2 cellular contexts compared by ENCODE assay signal in the genomic region with DNA sequence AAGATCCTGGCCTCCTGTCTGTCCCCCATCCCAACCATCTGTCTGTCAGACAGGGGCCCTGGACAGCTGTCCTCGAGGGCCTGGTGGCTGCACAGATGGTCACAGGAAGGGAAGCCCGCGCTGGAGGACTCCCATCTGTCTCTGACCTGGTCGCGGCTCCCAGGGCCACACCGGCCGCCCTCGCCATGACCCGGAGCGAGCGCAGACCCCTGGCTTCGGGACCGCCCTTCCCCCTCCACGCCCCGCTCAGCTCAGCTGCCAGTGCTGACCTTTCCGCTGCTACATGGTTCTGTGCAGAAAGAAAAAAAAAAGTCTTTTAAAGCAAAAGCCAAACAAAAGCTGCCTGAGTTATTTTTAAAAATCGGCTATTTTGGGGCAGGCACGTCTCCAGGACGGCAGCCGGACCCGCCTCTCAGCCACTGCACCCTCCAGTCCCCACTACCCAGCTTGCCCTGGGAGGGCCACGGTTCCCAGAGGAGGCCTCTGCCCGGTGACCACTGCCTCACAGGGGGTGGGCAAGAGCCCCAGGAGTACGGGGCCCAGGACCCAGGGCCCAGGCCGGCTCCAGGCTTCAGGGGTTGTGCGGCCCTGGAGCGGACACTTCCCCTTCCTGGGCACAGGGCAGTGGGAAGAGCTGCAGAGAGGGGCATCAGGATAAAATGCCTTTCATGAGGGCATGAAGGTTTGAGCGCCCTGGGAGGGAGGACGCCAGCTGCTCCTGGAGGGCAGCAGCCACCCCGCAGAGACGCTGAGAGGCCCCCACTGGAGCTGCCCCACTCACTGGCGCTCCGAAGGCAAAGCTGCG.
A peak's percentile ranks its signal among the peaks of the same experiment; 100 is the strongest.
TF ChIP-seq lines count a peak whose summit lies in the region.

No MANE protein-coding gene starts in this region.

TF ChIP-seq in GM23338, 12 proteins besides CTCF, POLR2A, EP300 and RAD21 (continues in another document):
- TF ChIP-seq NANOG (IDR thresholded peaks at IDR 0.05; ENCODE audit: borderline replicate concordance) (no peak), CREB1 (CRISPR knock-in tag; IDR thresholded peaks at IDR 0.05; ENCODE audit: low read depth) (no peak), ZNF114 (CRISPR knock-in tag; IDR thresholded peaks at IDR 0.05) (no peak), JUNB (IDR thresholded peaks at IDR 0.05; ENCODE audit: unreplicated experiment) (no peak), POLR2AphosphoS5 (IDR thresholded peaks at IDR 0.05; ENCODE audit: low read depth) (no peak), ZNF331 (CRISPR knock-in tag; IDR thresholded peaks at IDR 0.05; ENCODE audit: low read depth) (no peak), EZH2phosphoT487 (IDR thresholded peaks at IDR 0.05; ENCODE audit: unreplicated experiment) (no peak), STAT1 (IDR thresholded peaks at IDR 0.05; ENCODE audit: unreplicated experiment) (no peak), EZH2 (IDR thresholded peaks at IDR 0.05; ENCODE audit: low read depth, unreplicated experiment) (no peak)
- TF ChIP-seq, protein P1, sequence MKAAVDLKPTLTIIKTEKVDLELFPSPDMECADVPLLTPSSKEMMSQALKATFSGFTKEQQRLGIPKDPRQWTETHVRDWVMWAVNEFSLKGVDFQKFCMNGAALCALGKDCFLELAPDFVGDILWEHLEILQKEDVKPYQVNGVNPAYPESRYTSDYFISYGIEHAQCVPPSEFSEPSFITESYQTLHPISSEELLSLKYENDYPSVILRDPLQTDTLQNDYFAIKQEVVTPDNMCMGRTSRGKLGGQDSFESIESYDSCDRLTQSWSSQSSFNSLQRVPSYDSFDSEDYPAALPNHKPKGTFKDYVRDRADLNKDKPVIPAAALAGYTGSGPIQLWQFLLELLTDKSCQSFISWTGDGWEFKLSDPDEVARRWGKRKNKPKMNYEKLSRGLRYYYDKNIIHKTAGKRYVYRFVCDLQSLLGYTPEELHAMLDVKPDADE (IDR thresholded peaks at IDR 0.05): no peak
- TF ChIP-seq, protein P2, sequence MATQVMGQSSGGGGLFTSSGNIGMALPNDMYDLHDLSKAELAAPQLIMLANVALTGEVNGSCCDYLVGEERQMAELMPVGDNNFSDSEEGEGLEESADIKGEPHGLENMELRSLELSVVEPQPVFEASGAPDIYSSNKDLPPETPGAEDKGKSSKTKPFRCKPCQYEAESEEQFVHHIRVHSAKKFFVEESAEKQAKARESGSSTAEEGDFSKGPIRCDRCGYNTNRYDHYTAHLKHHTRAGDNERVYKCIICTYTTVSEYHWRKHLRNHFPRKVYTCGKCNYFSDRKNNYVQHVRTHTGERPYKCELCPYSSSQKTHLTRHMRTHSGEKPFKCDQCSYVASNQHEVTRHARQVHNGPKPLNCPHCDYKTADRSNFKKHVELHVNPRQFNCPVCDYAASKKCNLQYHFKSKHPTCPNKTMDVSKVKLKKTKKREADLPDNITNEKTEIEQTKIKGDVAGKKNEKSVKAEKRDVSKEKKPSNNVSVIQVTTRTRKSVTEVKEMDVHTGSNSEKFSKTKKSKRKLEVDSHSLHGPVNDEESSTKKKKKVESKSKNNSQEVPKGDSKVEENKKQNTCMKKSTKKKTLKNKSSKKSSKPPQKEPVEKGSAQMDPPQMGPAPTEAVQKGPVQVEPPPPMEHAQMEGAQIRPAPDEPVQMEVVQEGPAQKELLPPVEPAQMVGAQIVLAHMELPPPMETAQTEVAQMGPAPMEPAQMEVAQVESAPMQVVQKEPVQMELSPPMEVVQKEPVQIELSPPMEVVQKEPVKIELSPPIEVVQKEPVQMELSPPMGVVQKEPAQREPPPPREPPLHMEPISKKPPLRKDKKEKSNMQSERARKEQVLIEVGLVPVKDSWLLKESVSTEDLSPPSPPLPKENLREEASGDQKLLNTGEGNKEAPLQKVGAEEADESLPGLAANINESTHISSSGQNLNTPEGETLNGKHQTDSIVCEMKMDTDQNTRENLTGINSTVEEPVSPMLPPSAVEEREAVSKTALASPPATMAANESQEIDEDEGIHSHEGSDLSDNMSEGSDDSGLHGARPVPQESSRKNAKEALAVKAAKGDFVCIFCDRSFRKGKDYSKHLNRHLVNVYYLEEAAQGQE (IDR thresholded peaks at IDR 0.05; ENCODE audit: unreplicated experiment): no peak

TF ChIP-seq in K562, 482 proteins besides CTCF, POLR2A, EP300 and RAD21:
- TF ChIP-seq, protein P3, sequence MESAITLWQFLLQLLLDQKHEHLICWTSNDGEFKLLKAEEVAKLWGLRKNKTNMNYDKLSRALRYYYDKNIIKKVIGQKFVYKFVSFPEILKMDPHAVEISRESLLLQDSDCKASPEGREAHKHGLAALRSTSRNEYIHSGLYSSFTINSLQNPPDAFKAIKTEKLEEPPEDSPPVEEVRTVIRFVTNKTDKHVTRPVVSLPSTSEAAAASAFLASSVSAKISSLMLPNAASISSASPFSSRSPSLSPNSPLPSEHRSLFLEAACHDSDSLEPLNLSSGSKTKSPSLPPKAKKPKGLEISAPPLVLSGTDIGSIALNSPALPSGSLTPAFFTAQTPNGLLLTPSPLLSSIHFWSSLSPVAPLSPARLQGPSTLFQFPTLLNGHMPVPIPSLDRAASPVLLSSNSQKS (CRISPR knock-in tag; IDR thresholded peaks at IDR 0.05): no peak
- TF ChIP-seq, protein P4, sequence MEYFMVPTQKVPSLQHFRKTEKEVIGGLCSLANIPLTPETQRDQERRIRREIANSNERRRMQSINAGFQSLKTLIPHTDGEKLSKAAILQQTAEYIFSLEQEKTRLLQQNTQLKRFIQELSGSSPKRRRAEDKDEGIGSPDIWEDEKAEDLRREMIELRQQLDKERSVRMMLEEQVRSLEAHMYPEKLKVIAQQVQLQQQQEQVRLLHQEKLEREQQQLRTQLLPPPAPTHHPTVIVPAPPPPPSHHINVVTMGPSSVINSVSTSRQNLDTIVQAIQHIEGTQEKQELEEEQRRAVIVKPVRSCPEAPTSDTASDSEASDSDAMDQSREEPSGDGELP (CRISPR knock-in tag; IDR thresholded peaks at IDR 0.05; ENCODE audit: borderline replicate concordance): 0 out of 2 replicates have a peak, but pooled peaks have one; percentile 15
- TF ChIP-seq ZBTB7A (IDR thresholded peaks at IDR 0.05; ENCODE audit: borderline replicate concordance, control insufficient read depth, low read depth, low read length): peak; percentile 26; the same call in 1 of the 2 replicates
TF ChIP-seq in K562: peak in this region for 2.
